ENCODE assay signal across 18 cellular contexts in genomic region chr10:69828115-69828870, GRCh38. TPM values are rescaled to one million over a fixed set of nuclear protein-coding genes. Genes with fewer than 3 reads are reported as not detected.
"Had no signal": no experiment of that assay in that cellular context is flagged by ENCODE, and none has a peak within 500 bp of the region (broad histone marks: within the 10 kb centered on the region; RNA-seq: fewer than 3 reads in every experiment).

No MANE protein-coding gene starts in this region.

- H3K27me3 ChIP-seq: body of pancreas, colonic mucosa, esophagus squamous epithelium, transverse colon had no signal

- ATAC-seq: body of pancreas, left lung had no signal

- H3K4me3 ChIP-seq: body of pancreas, colonic mucosa, esophagus squamous epithelium, left lung, transverse colon had no signal

- H3K9me3 Mint-ChIP-seq: activated naive CD8-positive, alpha-beta T cell treated with anti-CD3 and anti-CD28 coated beads for 36 hours; activated T-helper 1 cell treated with anti-CD3 and anti-CD28 coated beads, Interleukin-12 subunit alpha, Interleukin-12 subunit beta, Interleukin-2, Interleukin-4 antibody, amounts not matched to agents 30 ng/mL and 10 ng/mL and 1 ng/mL, durations not matched to agents 14 hours and 24 hours and 36 hours; naive B cell had no signal

- DNase-seq: activated CD4-positive, CD25-positive, alpha-beta regulatory T cell treated with anti-CD3 and anti-CD28 coated beads, Interleukin-2, amount 50 U/mL, for 72 hours; activated naive CD8-positive, alpha-beta T cell treated with anti-CD3 and anti-CD28 coated beads for 36 hours; amygdala; body of pancreas; central memory CD4-positive, alpha-beta T cell; colonic mucosa; esophagus squamous epithelium; hippocampal formation; kidney; left lung; naive B cell; retina; stimulated activated CD4-positive, alpha-beta T cell treated with anti-CD3 and anti-CD28 coated beads, Interleukin-4, amount 100 ng/mL, for 24 hours; stimulated activated naive CD4-positive, alpha-beta T cell treated with Interleukin-2 at 50 U/mL for 16 hours; substantia nigra; transverse colon had no signal

- H3K27ac ChIP-seq: body of pancreas, colonic mucosa, esophagus squamous epithelium, left lung, transverse colon had no signal

- H3K4me3 Mint-ChIP-seq: activated naive CD8-positive, alpha-beta T cell treated with anti-CD3 and anti-CD28 coated beads for 36 hours; activated T-helper 1 cell treated with anti-CD3 and anti-CD28 coated beads, Interleukin-12 subunit alpha, Interleukin-12 subunit beta, Interleukin-2, Interleukin-4 antibody, amounts not matched to agents 30 ng/mL and 10 ng/mL and 1 ng/mL, durations not matched to agents 14 hours and 24 hours and 36 hours; naive B cell had no signal

- H3K36me3 ChIP-seq: colonic mucosa, esophagus squamous epithelium, left lung, transverse colon had no signal

- H3K36me3 Mint-ChIP-seq: activated naive CD8-positive, alpha-beta T cell treated with anti-CD3 and anti-CD28 coated beads for 36 hours; naive B cell had no signal

- H3K4me1 ChIP-seq: body of pancreas, colonic mucosa, esophagus squamous epithelium, left lung, transverse colon had no signal

- H3K27ac Mint-ChIP-seq: activated naive CD8-positive, alpha-beta T cell treated with anti-CD3 and anti-CD28 coated beads for 36 hours; activated T-helper 1 cell treated with anti-CD3 and anti-CD28 coated beads, Interleukin-12 subunit alpha, Interleukin-12 subunit beta, Interleukin-2, Interleukin-4 antibody, amounts not matched to agents 30 ng/mL and 10 ng/mL and 1 ng/mL, durations not matched to agents 14 hours and 24 hours and 36 hours; naive B cell had no signal

RNA-seq across cellular contexts. Expression of gene COL13A1, which starts 26.6 kb away (rescaled TPM):
- total RNA-seq: activated CD8-positive, alpha-beta memory T cell treated with anti-CD3 and anti-CD28 coated beads for 36 hours; activated naive CD8-positive, alpha-beta T cell treated with anti-CD3 and anti-CD28 coated beads for 36 hours; activated T-helper 1 cell treated with anti-CD3 and anti-CD28 coated beads, Interleukin-12 subunit alpha, Interleukin-12 subunit beta, Interleukin-2, Interleukin-4 antibody, amounts not matched to agents 30 ng/mL and 10 ng/mL and 1 ng/mL, durations not matched to agents 14 hours and 24 hours and 36 hours had no signal
